ENCODE assay signal across 8 cellular contexts in genomic region chr10:5623081-5623748, GRCh38. TPM values are rescaled to one million over a fixed set of nuclear protein-coding genes. Genes with fewer than 3 reads are reported as not detected.
DNase-seq lines count a peak whose midpoint lies in the region; ATAC-seq and TF ChIP-seq lines count a peak whose summit lies in the region.

No MANE protein-coding gene starts in this region.

- H3K4me1 Mint-ChIP-seq in WTC11 = peaks cover 4% of the 10 kb centered on the region

- H3K4me3 ChIP-seq in AG04450 (ENCODE audit: low read depth, low read length) (no peak overlapping the region), breast epithelium (peak overlapping the region in 1 of 3 donors; percentile 9)

- no peaks in the 10 kb centered on the region for H3K36me3 Mint-ChIP-seq in WTC11

- H3K27ac Mint-ChIP-seq in WTC11 = no peak overlapping the region

- POLR2A ChIA-PET in AG04450 (lab: Yijun Ruan, JAX) (interaction anchor here (0.6 to 2.8 kb wide), 3 partner anchors 176 to 387 kb away, joined by 4 to 16 read pairs (median 5); no protein-coding TSS in a partner anchor), WTC11 (lab: Charles Lee) (interaction anchor here (0.5 to 1.3 kb wide), 2 partner anchors 13 to 177 kb away, joined by 4 to 8 read pairs; no protein-coding TSS in a partner anchor)

- no peaks in the 10 kb centered on the region for H3K36me3 ChIP-seq in breast epithelium

- no peaks in the 10 kb centered on the region for H3K9me3 Mint-ChIP-seq in WTC11

- CTCF ChIA-PET in AG04450 (lab: Charles Lee) = interaction anchor here (0.5 to 7.2 kb wide), 47 partner anchors 9 to 835 kb away, joined by 3 to 309 read pairs (median 4); partner anchors contain the start of gene CALML3
- CTCF ChIA-PET in WTC11 (lab: Charles Lee) = interaction anchor here (0.6 to 2.7 kb wide), 54 partner anchors 9 to 808 kb away, joined by 3 to 45 read pairs (median 4); partner anchors contain the start of genes CALML3 and CALML5

- no peak for TF ChIP-seq POLR2A in breast epithelium (IDR thresholded peaks at IDR 0.05)

- H3K27me3 Mint-ChIP-seq in WTC11 (ENCODE audit: low read depth) = no peaks in the 10 kb centered on the region

- H3K4me1 ChIP-seq in breast epithelium = peaks cover 10 to 11% of the 10 kb centered on the region in 2 donors

- intact Hi-C loops in breast epithelium (cut with DNase I; ENCODE audit: low total_unique reads) = loop anchor here (10.0 kb wide), 1 partner anchor 178 kb away; no protein-coding TSS in a partner anchor

- ATAC-seq in GM18517 (IDR thresholded peaks at IDR 0.05; ENCODE audit: unreplicated experiment) (peak; percentile 93), HG02973 (IDR thresholded peaks at IDR 0.05; ENCODE audit: unreplicated experiment) (peak; percentile 95), WTC11 (peak; percentile 96)

- H3K27ac ChIP-seq in AG04450 (ENCODE audit: low read depth, low read length) (peak overlapping the region; percentile 31), breast epithelium (peak overlapping the region; percentile 65 to 79)

- DNase-seq in AG04450 (ENCODE audit: low read depth, low spot score) (peak; percentile 46), NCI-H2107 treated with DMSO at 0.1 percent for 48 hours (lab: John Stamatoyannopoulos, UW; ENCODE audit: unreplicated experiment) (peak; percentile 40), WTC11 (ENCODE audit: low spot score) (peak; percentile 96), breast epithelium (ENCODE audit: low spot score in 2 of 2) (peak; percentile 76 to 91), iris pigment epithelial cell (ENCODE audit: low read depth) (peak; percentile 78)
- peak; percentile 93 for DNase-seq in stimulated activated CD4-positive, alpha-beta T cell treated with anti-CD3 and anti-CD28 coated beads, Interleukin-15, amount 100 ng/mL, for 24 hours

- H3K27me3 ChIP-seq in AG04450 (ENCODE audit: control insufficient read depth, insufficient read depth, low read length) (no peaks in the 10 kb centered on the region), breast epithelium (no peaks in the 10 kb centered on the region)

- no peaks in the 10 kb centered on the region; the same call in 1 of the 2 replicates for H3K9me3 ChIP-seq in AG04450 (ENCODE audit: control insufficient read depth, insufficient read depth, low read length)
- no peaks in the 10 kb centered on the region for H3K9me3 ChIP-seq in breast epithelium

- TF ChIP-seq CTCF in AG04450 (IDR thresholded peaks at IDR 0.05; ENCODE audit: low read depth, low read length) (peak; percentile 94), WTC11 (IDR thresholded peaks at IDR 0.05) (peak; percentile 84), breast epithelium (IDR thresholded peaks at IDR 0.05) (peak; percentile 86 to 96 (median 93))

- no peak overlapping the region for H3K4me3 Mint-ChIP-seq in WTC11

TF ChIP-seq in WTC11, 78 proteins besides CTCF, POLR2A, EP300 and RAD21 (continues in another document):
- TF ChIP-seq TEAD1 (CRISPR knock-in tag; IDR thresholded peaks at IDR 0.05) = 0 out of 2 replicates have a peak, but pooled peaks have one; percentile 39
- 0 out of 2 replicates have a peak, but pooled peaks have one; percentile 2 for TF ChIP-seq HMGA2 (CRISPR knock-in tag; IDR thresholded peaks at IDR 0.05)
- TF ChIP-seq IRF2 (CRISPR knock-in tag; IDR thresholded peaks at IDR 0.05; ENCODE audit: borderline replicate concordance, low read depth) = no peak
- no peak for TF ChIP-seq ZMAT4 (CRISPR knock-in tag; IDR thresholded peaks at IDR 0.05)
- 0 out of 2 replicates have a peak, but pooled peaks have one; percentile 61 for TF ChIP-seq ZNF232 (CRISPR knock-in tag; IDR thresholded peaks at IDR 0.05)
- TF ChIP-seq SMAD4 (CRISPR knock-in tag; IDR thresholded peaks at IDR 0.05) = no peak
- no peak for TF ChIP-seq ZNF317 (CRISPR knock-in tag; IDR thresholded peaks at IDR 0.05; ENCODE audit: borderline replicate concordance, low read depth)
- TF ChIP-seq ESRRA (CRISPR knock-in tag; IDR thresholded peaks at IDR 0.05; ENCODE audit: borderline replicate concordance) = no peak
- peak; percentile 62; the same call in 1 of the 2 replicates for TF ChIP-seq SMAD3 (CRISPR knock-in tag; IDR thresholded peaks at IDR 0.05; ENCODE audit: borderline replicate concordance)
- no peak for TF ChIP-seq GRHL2 (CRISPR knock-in tag; IDR thresholded peaks at IDR 0.05; ENCODE audit: insufficient replicate concordance, severe bottlenecking)
- TF ChIP-seq ZNF263 (CRISPR knock-in tag; IDR thresholded peaks at IDR 0.05; ENCODE audit: low read depth) = no peak
- TF ChIP-seq CREM (CRISPR knock-in tag; IDR thresholded peaks at IDR 0.05) = no peak
- TF ChIP-seq NR3C1 (CRISPR knock-in tag; conservative IDR thresholded peaks at IDR 0.05; ENCODE audit: low read depth) = no peak
- no peak for TF ChIP-seq ZBTB43 (CRISPR knock-in tag; IDR thresholded peaks at IDR 0.05)
- no peak for TF ChIP-seq E2F1 (CRISPR knock-in tag; IDR thresholded peaks at IDR 0.05)
- TF ChIP-seq HMGXB4 (CRISPR knock-in tag; IDR thresholded peaks at IDR 0.05) = no peak
- no peak for TF ChIP-seq EMX1 (CRISPR knock-in tag; IDR thresholded peaks at IDR 0.05)
- no peak for TF ChIP-seq JUN (CRISPR knock-in tag; IDR thresholded peaks at IDR 0.05)
- TF ChIP-seq SP1 (CRISPR knock-in tag; conservative IDR thresholded peaks at IDR 0.05) = 0 out of 2 replicates have a peak, but pooled peaks have one; percentile 36
- TF ChIP-seq RELA (CRISPR knock-in tag; IDR thresholded peaks at IDR 0.05; ENCODE audit: borderline replicate concordance) = no peak
- TF ChIP-seq TP53 (CRISPR knock-in tag; IDR thresholded peaks at IDR 0.05) = no peak
- no peak for TF ChIP-seq RORB (CRISPR knock-in tag; IDR thresholded peaks at IDR 0.05)
- no peak for TF ChIP-seq ELF4 (CRISPR knock-in tag; IDR thresholded peaks at IDR 0.05; ENCODE audit: low read depth)
- no peak for TF ChIP-seq ATF3 (CRISPR knock-in tag; conservative IDR thresholded peaks at IDR 0.05)
- TF ChIP-seq ATF1 (CRISPR knock-in tag; IDR thresholded peaks at IDR 0.05) = no peak
- no peak for TF ChIP-seq USF1 (CRISPR knock-in tag; IDR thresholded peaks at IDR 0.05)

RNA-seq across cellular contexts. Expression of gene ASB13, which starts 43.2 kb away (rescaled TPM):
- polyA plus RNA-seq in AG04450 (2011; rRNA removed) = 4.0 and 4.3 TPM in 2 replicates
- polyA minus RNA-seq in AG04450 (2011; rRNA and poly(A)+ RNA removed) = 5.0 and 5.7 TPM in 2 replicates
- 23.4 to 28.3 TPM (median 27.3 TPM) in 3 replicates for total RNA-seq in WTC11 (2021)
- 10 to 100 TPM; 37.9 to 61.8 (median 42.9) TPM for total RNA-seq in breast epithelium

Comparison
In these comparisons a context has a peak if more than half of its experiments do, and no peak if none do; other contexts are left out.
1. DNase-seq: peak in every context shown above with its lines; median percentile 96 in WTC11; 93 in stimulated activated CD4-positive, alpha-beta T cell treated with anti-CD3 and anti-CD28 coated beads, Interleukin-15, amount 100 ng/mL, for 24 hours; 84 in breast epithelium; 78 in iris pigment epithelial cell; 46 in AG04450; 40 in NCI-H2107 treated with DMSO at 0.1 percent for 48 hours.